ENCODE assay signal across 16 cellular contexts in genomic region chr2:107235491-107236254, GRCh38.
"Had no signal": no experiment of that assay in that cellular context is flagged by ENCODE, and none has a peak within 500 bp of the region (broad histone marks: within the 10 kb centered on the region; RNA-seq: fewer than 3 reads in every experiment).

No MANE protein-coding gene starts in this region.

- H3K9me3 ChIP-seq: gastrocnemius medialis, thoracic aorta, transverse colon had no signal

- H3K27ac ChIP-seq: coronary artery, dorsolateral prefrontal cortex, gastrocnemius medialis, sigmoid colon, stomach, thoracic aorta, transverse colon had no signal

- H3K4me3 ChIP-seq: coronary artery, dorsolateral prefrontal cortex, gastrocnemius medialis, sigmoid colon, stomach, thoracic aorta, transverse colon had no signal

- H3K4me1 ChIP-seq: gastrocnemius medialis, sigmoid colon, stomach, transverse colon had no signal

- DNase-seq: dorsolateral prefrontal cortex; effector CD8-positive, alpha-beta T cell; gastrocnemius medialis; left colon; naive thymus-derived CD8-positive, alpha-beta T cell; posterior cingulate gyrus; sigmoid colon; small intestine; stimulated activated CD4-positive, alpha-beta T cell treated with anti-CD3 and anti-CD28 coated beads, Interleukin-12 subunit alpha, Interleukin-12 subunit beta, amount 100 ng/mL, for 4 hours; stimulated activated naive CD4-positive, alpha-beta T cell; stomach; substantia nigra; transverse colon had no signal

- ATAC-seq: esophagus mucosa; gastrocnemius medialis; left colon; naive thymus-derived CD8-positive, alpha-beta T cell had no signal

- H3K27me3 ChIP-seq: gastrocnemius medialis, sigmoid colon, stomach, transverse colon had no signal

- H3K36me3 ChIP-seq: gastrocnemius medialis, sigmoid colon, stomach, thoracic aorta, transverse colon had no signal
